26 cellular contexts compared by ENCODE assay signal in the genomic region with DNA sequence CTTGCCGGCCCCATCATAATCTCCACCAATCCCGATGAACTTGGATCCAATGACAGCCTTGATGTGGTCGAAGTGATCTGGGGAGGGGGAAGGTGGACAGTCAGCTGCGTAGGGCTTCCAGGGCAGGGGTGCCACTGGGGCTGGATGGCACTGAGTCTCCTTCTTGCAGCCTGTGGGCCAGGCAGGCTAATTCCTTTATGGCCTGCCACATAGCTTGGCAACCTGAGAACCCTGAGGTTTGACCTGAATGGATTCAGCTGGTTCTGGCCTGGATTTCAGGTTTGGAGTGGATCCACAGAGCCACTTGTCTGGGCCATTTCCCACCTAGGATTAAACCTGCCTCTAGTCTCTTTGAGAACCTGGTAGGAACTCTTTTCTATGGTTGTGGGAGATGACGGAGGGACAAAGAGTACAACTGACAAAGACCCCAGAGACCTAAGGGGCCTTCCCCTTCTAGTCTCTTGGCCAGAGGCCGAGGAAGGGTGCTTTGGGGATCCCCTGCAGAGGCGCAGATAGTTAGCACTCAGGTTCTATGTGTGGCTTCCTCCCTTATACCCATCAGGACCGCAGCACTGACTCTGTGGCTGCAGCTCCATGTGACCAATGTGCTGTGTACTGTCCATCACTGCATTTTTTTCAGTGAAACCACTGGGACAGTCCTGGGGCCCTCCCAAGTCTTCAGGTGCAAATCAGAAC. TPM values are rescaled to one million over a fixed set of nuclear protein-coding genes. Genes with fewer than 3 reads are reported as not detected.
DNase-seq lines count a peak whose midpoint lies in the region; ATAC-seq and TF ChIP-seq lines count a peak whose summit lies in the region.
"Had no signal": no experiment of that assay in that cellular context is flagged by ENCODE, and none has a peak within 500 bp of the region (broad histone marks: within the 10 kb centered on the region; RNA-seq: fewer than 3 reads in every experiment).

No MANE protein-coding gene starts in this region.

- intact Hi-C loops in CD8-positive, alpha-beta T cell (cut with DNase I, micrococcal nuclease) = no loop called here
- intact Hi-C loops in left cardiac atrium (cut with DNase I) = loop anchor here in 1 of 2 donors (5.0 kb wide), 2 partner anchors 53 to 238 kb away; no protein-coding TSS in a partner anchor
- intact Hi-C loops in activated CD4-positive, alpha-beta memory T cell treated with anti-CD3 and anti-CD28 coated beads for 36 hours (cut with micrococcal nuclease) = no loop called here

- no peaks in the 10 kb centered on the region for H3K27me3 ChIP-seq in CD8-positive, alpha-beta T cell (ENCODE audit: insufficient read depth, low read length)
- H3K27me3 ChIP-seq in neutrophil = no peaks in the 10 kb centered on the region
- H3K27me3 ChIP-seq: body of pancreas, esophagus muscularis mucosa, gastroesophageal sphincter, SJCRH30, testis, vagina had no signal

- H3K36me3 Mint-ChIP-seq in CD8-positive, alpha-beta T cell = peaks cover 12% of the 10 kb centered on the region
- no peaks in the 10 kb centered on the region for H3K36me3 Mint-ChIP-seq in activated T-helper 17 cell treated with anti-CD3 and anti-CD28 coated beads, Interleukin-2, amount 50 U/mL, for 72 hours (ENCODE audit: low read depth)
- no peaks in the 10 kb centered on the region for H3K36me3 Mint-ChIP-seq in activated CD4-positive, alpha-beta memory T cell treated with anti-CD3 and anti-CD28 coated beads for 36 hours

- DNase-seq in CD8-positive, alpha-beta T cell = no peak
- DNase-seq in NCI-H2196 treated with DMSO at 0.1 percent for 48 hours (lab: John Stamatoyannopoulos, UW; ENCODE audit: unreplicated experiment) (no peak), left cardiac atrium (no peak)
- DNase-seq in activated CD4-positive, alpha-beta memory T cell treated with anti-CD3 and anti-CD28 coated beads for 36 hours = no peak
- DNase-seq: activated CD4-positive, alpha-beta T cell treated with anti-CD3 and anti-CD28 coated beads for 36 hours; body of pancreas; CD8-positive, alpha-beta memory T cell; effector memory CD4-positive, alpha-beta T cell; NCI-H446 treated with DMSO at 0.1 percent for 48 hours; NK-92 treated with Interleukin-12 subunit alpha and Interleukin-12 subunit beta, amount 100 ng/mL, for 24 hours; posterior cingulate gyrus; SJCRH30; testis had no signal

- no peak overlapping the region for H3K4me3 ChIP-seq in CD8-positive, alpha-beta T cell (ENCODE audit: low read depth, low read length)
- H3K4me3 ChIP-seq in neutrophil (ENCODE audit: low read depth in 1 of 2, low read length in 1 of 2) = no peak overlapping the region
- H3K4me3 ChIP-seq: body of pancreas, esophagus muscularis mucosa, gastroesophageal sphincter, GM23338, lung, SJCRH30, testis, vagina had no signal

- no peak for ATAC-seq in CD8-positive, alpha-beta T cell
- ATAC-seq in GM18520 (IDR thresholded peaks at IDR 0.05; ENCODE audit: unreplicated experiment) (peak; percentile 35), left cardiac atrium (no peak)
- no peak for ATAC-seq in activated T-helper 17 cell treated with anti-CD3 and anti-CD28 coated beads, Interleukin-2, amount 50 U/mL, for 72 hours (replicated peaks)
- ATAC-seq: activated CD4-positive, alpha-beta T cell treated with anti-CD3 and anti-CD28 coated beads for 36 hours; body of pancreas; gastroesophageal sphincter; GM23338; Panc1 had no signal

- CTCF ChIA-PET in CD8-positive, alpha-beta T cell (lab: Charles Lee) = interaction anchor here (0.6 to 17.1 kb wide), 2 partner anchors 50 to 58 kb away, joined by 3 to 162 read pairs; no protein-coding TSS in a partner anchor
- CTCF ChIA-PET in activated CD4-positive, alpha-beta memory T cell treated with anti-CD3 and anti-CD28 coated beads for 36 hours (lab: Charles Lee) = no interaction called here

- peak overlapping the region; percentile 69 for H3K27ac Mint-ChIP-seq in CD8-positive, alpha-beta T cell
- peak overlapping the region; percentile 86 for H3K27ac Mint-ChIP-seq in activated T-helper 17 cell treated with anti-CD3 and anti-CD28 coated beads, Interleukin-2, amount 50 U/mL, for 72 hours
- H3K27ac Mint-ChIP-seq in activated CD4-positive, alpha-beta memory T cell treated with anti-CD3 and anti-CD28 coated beads for 36 hours = no peak overlapping the region
- H3K27ac Mint-ChIP-seq: GM23338 had no signal

- H3K9me3 Mint-ChIP-seq in CD8-positive, alpha-beta T cell = no peaks in the 10 kb centered on the region
- no peaks in the 10 kb centered on the region for H3K9me3 Mint-ChIP-seq in activated T-helper 17 cell treated with anti-CD3 and anti-CD28 coated beads, Interleukin-2, amount 50 U/mL, for 72 hours
- no peaks in the 10 kb centered on the region for H3K9me3 Mint-ChIP-seq in activated CD4-positive, alpha-beta memory T cell treated with anti-CD3 and anti-CD28 coated beads for 36 hours
- H3K9me3 Mint-ChIP-seq: activated T-helper 2 cell treated with anti-CD3 and anti-CD28 coated beads, Interferon-gamma antibody, Interleukin-2, Interleukin-4, amounts not matched to agents 10 μg/mL and 5 μg/mL and 100 μg/mL, durations not matched to agents 14 hours and 24 hours and 36 hours; CD8-positive, alpha-beta memory T cell had no signal

- H3K36me3 ChIP-seq in CD8-positive, alpha-beta T cell (ENCODE audit: insufficient read depth, low read length) = no peaks in the 10 kb centered on the region
- H3K36me3 ChIP-seq in neutrophil = peaks cover 66% of the 10 kb centered on the region
- H3K36me3 ChIP-seq: esophagus muscularis mucosa, gastroesophageal sphincter, SJCRH30, vagina had no signal

- POLR2A ChIA-PET in CD8-positive, alpha-beta T cell (lab: Charles Lee) = interaction anchor here (1.0 to 1.1 kb wide), 2 partner anchors 11 to 53 kb away, joined by 3 read pairs; no protein-coding TSS in a partner anchor
- POLR2A ChIA-PET in activated CD4-positive, alpha-beta memory T cell treated with anti-CD3 and anti-CD28 coated beads for 36 hours (lab: Charles Lee) = interaction anchor here (0.6 kb wide), 1 partner anchor 237 kb away, joined by 3 read pairs; no protein-coding TSS in a partner anchor

- H3K4me1 Mint-ChIP-seq in CD8-positive, alpha-beta T cell (ENCODE audit: low read depth) = peaks cover 18% of the 10 kb centered on the region
- H3K4me1 Mint-ChIP-seq in activated T-helper 17 cell treated with anti-CD3 and anti-CD28 coated beads, Interleukin-2, amount 50 U/mL, for 72 hours = peaks cover 12% of the 10 kb centered on the region
- peaks cover 19% of the 10 kb centered on the region for H3K4me1 Mint-ChIP-seq in activated CD4-positive, alpha-beta memory T cell treated with anti-CD3 and anti-CD28 coated beads for 36 hours (ENCODE audit: low read depth)
- H3K4me1 Mint-ChIP-seq: GM23338 had no signal

- H3K27ac ChIP-seq in CD8-positive, alpha-beta T cell (ENCODE audit: low read depth, low read length) = no peak overlapping the region
- H3K27ac ChIP-seq in neutrophil = peak overlapping the region; percentile 48
- H3K27ac ChIP-seq: body of pancreas, esophagus muscularis mucosa, gastroesophageal sphincter, SJCRH30, testis, vagina had no signal

- no peaks in the 10 kb centered on the region for H3K27me3 Mint-ChIP-seq in CD8-positive, alpha-beta T cell (ENCODE audit: low read depth)
- no peaks in the 10 kb centered on the region for H3K27me3 Mint-ChIP-seq in activated T-helper 17 cell treated with anti-CD3 and anti-CD28 coated beads, Interleukin-2, amount 50 U/mL, for 72 hours
- no peaks in the 10 kb centered on the region for H3K27me3 Mint-ChIP-seq in activated CD4-positive, alpha-beta memory T cell treated with anti-CD3 and anti-CD28 coated beads for 36 hours
- H3K27me3 Mint-ChIP-seq: activated CD4-positive, alpha-beta T cell treated with anti-CD3 and anti-CD28 coated beads for 36 hours; CD8-positive, alpha-beta memory T cell had no signal

- no peaks in the 10 kb centered on the region for H3K9me3 ChIP-seq in CD8-positive, alpha-beta T cell (ENCODE audit: low read length)
- H3K9me3 ChIP-seq in neutrophil = no peaks in the 10 kb centered on the region
- H3K9me3 ChIP-seq: body of pancreas, esophagus muscularis mucosa, gastroesophageal sphincter, SJCRH30, testis, vagina had no signal

- no peak for TF ChIP-seq CTCF in CD8-positive, alpha-beta T cell (IDR thresholded peaks at IDR 0.05)
- TF ChIP-seq CTCF in neutrophil (IDR thresholded peaks at IDR 0.05) = no peak

- H3K4me3 Mint-ChIP-seq in CD8-positive, alpha-beta T cell = no peak overlapping the region
- H3K4me3 Mint-ChIP-seq in activated T-helper 17 cell treated with anti-CD3 and anti-CD28 coated beads, Interleukin-2, amount 50 U/mL, for 72 hours = no peak overlapping the region
- H3K4me3 Mint-ChIP-seq in activated CD4-positive, alpha-beta memory T cell treated with anti-CD3 and anti-CD28 coated beads for 36 hours = no peak overlapping the region
- H3K4me3 Mint-ChIP-seq: activated CD4-positive, alpha-beta T cell treated with anti-CD3 and anti-CD28 coated beads for 36 hours; GM23338 had no signal

- H3K4me1 ChIP-seq in CD8-positive, alpha-beta T cell (ENCODE audit: insufficient read depth, low read length) = peaks cover 24% of the 10 kb centered on the region
- H3K4me1 ChIP-seq in neutrophil (ENCODE audit: control insufficient read depth in 1 of 2, insufficient read depth in 1 of 2, low read depth in 1 of 2, low read length in 1 of 2) = peaks cover 30 to 37% of the 10 kb centered on the region in 2 experiments
- H3K4me1 ChIP-seq: SJCRH30 had no signal

RNA-seq across cellular contexts. Expression of gene DPEP3, which starts 9.2 kb away (rescaled TPM):
- total RNA-seq in CD8-positive, alpha-beta T cell = under 1 TPM; 0.30 to 0.58 TPM
- under 1 TPM in 1 of 2 donors, not detected in 1; 0.19 TPM for total RNA-seq in activated T-helper 17 cell treated with anti-CD3 and anti-CD28 coated beads, Interleukin-2, amount 50 U/mL, for 72 hours
- not detected for total RNA-seq in left cardiac atrium
- not detected for total RNA-seq in activated CD4-positive, alpha-beta memory T cell treated with anti-CD3 and anti-CD28 coated beads for 36 hours
- total RNA-seq: activated T-helper 2 cell treated with anti-CD3 and anti-CD28 coated beads, Interferon-gamma antibody, Interleukin-2, Interleukin-4, amounts not matched to agents 10 μg/mL and 5 μg/mL and 100 μg/mL, durations not matched to agents 14 hours and 24 hours and 36 hours; body of pancreas; chondrocyte; kidney epithelial cell; SJCRH30; vagina had no signal

RNA-seq across cellular contexts. Expression of gene DPEP2, which starts 9.8 kb away (rescaled TPM):
- total RNA-seq in CD8-positive, alpha-beta T cell = 10 to 100 TPM; 22.5 to 23.7 TPM
- 1 to 10 TPM; 2.8 to 7.3 TPM for total RNA-seq in activated T-helper 17 cell treated with anti-CD3 and anti-CD28 coated beads, Interleukin-2, amount 50 U/mL, for 72 hours
- total RNA-seq in left cardiac atrium = 1 to 10 TPM; 1.1 to 2.7 TPM
- 1 to 10 TPM; 3.9 to 5.3 TPM for total RNA-seq in activated CD4-positive, alpha-beta memory T cell treated with anti-CD3 and anti-CD28 coated beads for 36 hours
- total RNA-seq: chondrocyte, GM23338, kidney epithelial cell, SJCRH30 had no signal

RNA-seq across cellular contexts. Expression of gene SLC12A4, which starts 21.0 kb away (rescaled TPM):
- 10 to 100 TPM; 20.1 to 20.7 TPM for total RNA-seq in CD8-positive, alpha-beta T cell
- total RNA-seq in activated T-helper 17 cell treated with anti-CD3 and anti-CD28 coated beads, Interleukin-2, amount 50 U/mL, for 72 hours = 10 to 100 TPM; 34.6 to 47.0 TPM
- total RNA-seq in left cardiac atrium = 10 to 100 TPM; 52.0 to 98.2 TPM
- 10 to 100 TPM; 27.1 to 29.9 TPM for total RNA-seq in activated CD4-positive, alpha-beta memory T cell treated with anti-CD3 and anti-CD28 coated beads for 36 hours

RNA-seq across cellular contexts. Expression of gene DPEP2NB, which starts 26.2 kb away (rescaled TPM):
- total RNA-seq in CD8-positive, alpha-beta T cell = not detected
- total RNA-seq in activated T-helper 17 cell treated with anti-CD3 and anti-CD28 coated beads, Interleukin-2, amount 50 U/mL, for 72 hours = not detected
- not detected for total RNA-seq in left cardiac atrium
- total RNA-seq in activated CD4-positive, alpha-beta memory T cell treated with anti-CD3 and anti-CD28 coated beads for 36 hours = not detected
- total RNA-seq: activated CD4-positive, alpha-beta T cell treated with anti-CD3 and anti-CD28 coated beads for 36 hours; activated T-helper 2 cell treated with anti-CD3 and anti-CD28 coated beads, Interferon-gamma antibody, Interleukin-2, Interleukin-4, amounts not matched to agents 10 μg/mL and 5 μg/mL and 100 μg/mL, durations not matched to agents 14 hours and 24 hours and 36 hours; body of pancreas; CD8-positive, alpha-beta memory T cell; chondrocyte; esophagus muscularis mucosa; gastroesophageal sphincter; GM23338; kidney epithelial cell; lung; SJCRH30; T-helper 1 cell treated with Interleukin-12 subunit alpha and Interleukin-12 subunit beta and Interleukin-4 antibody, amounts not matched to agents 30 ng/mL and 1 ng/mL, for 36 hours; vagina had no signal

RNA-seq across cellular contexts. Expression of gene DDX28, which starts 33.6 kb away (rescaled TPM):
- 10 to 100 TPM; 18.5 to 20.9 TPM for total RNA-seq in CD8-positive, alpha-beta T cell
- total RNA-seq in activated T-helper 17 cell treated with anti-CD3 and anti-CD28 coated beads, Interleukin-2, amount 50 U/mL, for 72 hours = 10 to 100 TPM in 1 of 2 donors, 1 to 10 TPM in 1; 7.2 to 18.7 TPM
- total RNA-seq in left cardiac atrium = 1 to 10 TPM; 7.2 to 8.4 TPM
- 10 to 100 TPM; 12.8 to 14.5 TPM for total RNA-seq in activated CD4-positive, alpha-beta memory T cell treated with anti-CD3 and anti-CD28 coated beads for 36 hours
